In genomic region chr6:84639396-84639795, GRCh38 we compare ENCODE assay signal across 22 cellular contexts.
"Had no signal": no experiment of that assay in that cellular context is flagged by ENCODE, and none has a peak within 500 bp of the region (broad histone marks: within the 10 kb centered on the region; RNA-seq: fewer than 3 reads in every experiment).

No MANE protein-coding gene starts in this region.

- H3K27ac Mint-ChIP-seq: activated CD4-positive, alpha-beta memory T cell treated with anti-CD3 and anti-CD28 coated beads, Interleukin-2, amount 10 ng/mL, durations not matched to agents 7 days and 5 days; activated naive CD8-positive, alpha-beta T cell treated with anti-CD3 and anti-CD28 coated beads for 36 hours; activated T-helper 17 cell treated with anti-CD3 and anti-CD28 coated beads, Interleukin-2, amount 50 U/mL, for 72 hours; brain; naive thymus-derived CD4-positive, alpha-beta T cell; neural progenitor cell; stimulated activated naive CD8-positive, alpha-beta T cell treated with anti-CD3 and anti-CD28 coated beads, Interleukin-15, Interleukin-2, amounts not matched to agents 100 ng/mL and 50 ng/mL, for 24 hours; T-helper 2 cell treated with Interferon-gamma antibody and Interleukin-4, amounts not matched to agents 5 μg/mL and 100 μg/mL, for 36 hours had no signal

- H3K27ac ChIP-seq: neural progenitor cell, prostate gland, right atrium auricular region, suprapubic skin, transverse colon, vagina had no signal

- H3K27me3 ChIP-seq: neural progenitor cell, right atrium auricular region, suprapubic skin, transverse colon, vagina had no signal

- H3K4me1 Mint-ChIP-seq: activated CD4-positive, alpha-beta memory T cell treated with anti-CD3 and anti-CD28 coated beads, Interleukin-2, amount 10 ng/mL, durations not matched to agents 7 days and 5 days; activated naive CD8-positive, alpha-beta T cell treated with anti-CD3 and anti-CD28 coated beads for 36 hours; activated T-helper 17 cell treated with anti-CD3 and anti-CD28 coated beads, Interleukin-2, amount 50 U/mL, for 72 hours; brain; neural progenitor cell had no signal

- H3K4me3 ChIP-seq: neural progenitor cell, prostate gland, right atrium auricular region, suprapubic skin, transverse colon, vagina had no signal

- H3K9me3 ChIP-seq: prostate gland, right atrium auricular region, suprapubic skin, transverse colon, vagina had no signal

- H3K9ac ChIP-seq: neural progenitor cell had no signal

- H2AFZ ChIP-seq: neural progenitor cell had no signal

- ATAC-seq: activated T-helper 17 cell treated with anti-CD3 and anti-CD28 coated beads, Interleukin-2, amount 50 U/mL, for 72 hours; esophagus mucosa; naive thymus-derived CD4-positive, alpha-beta T cell had no signal

- H3K9me3 Mint-ChIP-seq: brain; neural progenitor cell; T-helper 2 cell treated with Interferon-gamma antibody and Interleukin-4, amounts not matched to agents 5 μg/mL and 100 μg/mL, for 36 hours had no signal

- DNase-seq: activated CD4-positive, alpha-beta memory T cell treated with anti-CD3 and anti-CD28 coated beads, Interleukin-2, amount 10 ng/mL, durations not matched to agents 7 days and 5 days; activated CD4-positive, alpha-beta T cell treated with anti-CD3 and anti-CD28 coated beads for 48 hours; activated CD4-positive, CD25-positive, alpha-beta regulatory T cell; activated naive CD4-positive, alpha-beta T cell; activated naive CD8-positive, alpha-beta T cell treated with anti-CD3 and anti-CD28 coated beads for 36 hours; activated T-cell treated with anti-CD3 and anti-CD28 coated beads, Interleukin-2, amount 50 U/mL, for 1 hour; cortex of kidney; effector CD4-positive, alpha-beta T cell; mesenchymal stem cell; naive thymus-derived CD4-positive, alpha-beta T cell; stimulated activated CD4-positive, alpha-beta T cell treated with anti-CD3 and anti-CD28 coated beads, Interleukin-2, amount 100 ng/mL, for 24 hours; transverse colon had no signal

- H3K36me3 ChIP-seq: neural progenitor cell, prostate gland, right atrium auricular region, suprapubic skin, transverse colon, vagina had no signal

- H3K27me3 Mint-ChIP-seq: activated CD4-positive, alpha-beta memory T cell treated with anti-CD3 and anti-CD28 coated beads, Interleukin-2, amount 10 ng/mL, durations not matched to agents 7 days and 5 days; activated naive CD8-positive, alpha-beta T cell treated with anti-CD3 and anti-CD28 coated beads for 36 hours; activated T-helper 17 cell treated with anti-CD3 and anti-CD28 coated beads, Interleukin-2, amount 50 U/mL, for 72 hours; naive thymus-derived CD4-positive, alpha-beta T cell; stimulated activated naive CD8-positive, alpha-beta T cell treated with anti-CD3 and anti-CD28 coated beads, Interleukin-15, Interleukin-2, amounts not matched to agents 100 ng/mL and 50 ng/mL, for 24 hours had no signal

- H3K4me2 ChIP-seq: neural progenitor cell had no signal

- H3K4me1 ChIP-seq: prostate gland, right atrium auricular region, suprapubic skin, transverse colon, vagina had no signal

- H3K4me3 Mint-ChIP-seq: activated CD4-positive, alpha-beta memory T cell treated with anti-CD3 and anti-CD28 coated beads, Interleukin-2, amount 10 ng/mL, durations not matched to agents 7 days and 5 days; activated naive CD8-positive, alpha-beta T cell treated with anti-CD3 and anti-CD28 coated beads for 36 hours; activated T-helper 17 cell treated with anti-CD3 and anti-CD28 coated beads, Interleukin-2, amount 50 U/mL, for 72 hours; brain; naive thymus-derived CD4-positive, alpha-beta T cell; neural progenitor cell; stimulated activated naive CD8-positive, alpha-beta T cell treated with anti-CD3 and anti-CD28 coated beads, Interleukin-15, Interleukin-2, amounts not matched to agents 100 ng/mL and 50 ng/mL, for 24 hours; T-helper 2 cell treated with Interferon-gamma antibody and Interleukin-4, amounts not matched to agents 5 μg/mL and 100 μg/mL, for 36 hours had no signal

- H3K36me3 Mint-ChIP-seq: activated naive CD8-positive, alpha-beta T cell treated with anti-CD3 and anti-CD28 coated beads for 36 hours; brain; naive thymus-derived CD4-positive, alpha-beta T cell; neural progenitor cell had no signal
